8 cellular contexts compared by ENCODE assay signal in genomic region chr2:237673130-237673921, GRCh38. TPM values are rescaled to one million over a fixed set of nuclear protein-coding genes. Genes with fewer than 3 reads are reported as not detected.
A peak's percentile ranks its signal among the peaks of the same experiment; 100 is the strongest.
DNase-seq lines count a peak whose midpoint lies in the region; ATAC-seq lines count a peak whose summit lies in the region.

No MANE protein-coding gene starts in this region.

- peak; percentile 83 for DNase-seq in D341Med (ENCODE audit: low spot score)
- DNase-seq in NCI-H345 treated with DMSO at 0.1 percent for 48 hours (lab: John Stamatoyannopoulos, UW; ENCODE audit: unreplicated experiment): peak; percentile 95
- DNase-seq in activated CD4-positive, alpha-beta T cell treated with anti-CD3 and anti-CD28 coated beads for 48 hours: peak; percentile 90
- peak; percentile 91 for DNase-seq in dermis blood vessel endothelial cell
- DNase-seq in memory B cell (ENCODE audit: low spot score in 2 of 2): peak; percentile 78 to 84
- DNase-seq in stimulated activated CD8-positive, alpha-beta memory T cell treated with anti-CD3 and anti-CD28 coated beads, Interleukin-15, amount 100 ng/mL, for 1 hour (ENCODE audit: low read depth): peak; percentile 69

- ATAC-seq in HG02642 (IDR thresholded peaks at IDR 0.05; ENCODE audit: poor library complexity, unreplicated experiment) (peak; percentile 37), memory B cell (ENCODE audit: low read depth) (peak; percentile 58), HG02870 (IDR thresholded peaks at IDR 0.05; ENCODE audit: unreplicated experiment) (no peak)

- peak overlapping the region; percentile 85 for H3K4me3 Mint-ChIP-seq in memory B cell

- H3K27me3 Mint-ChIP-seq in memory B cell: peaks cover 2% of the 10 kb centered on the region

- H3K36me3 Mint-ChIP-seq in memory B cell: no peaks in the 10 kb centered on the region

- H3K9me3 Mint-ChIP-seq in memory B cell: no peaks in the 10 kb centered on the region

- peak overlapping the region; percentile 99 for H3K27ac Mint-ChIP-seq in memory B cell

- H3K4me1 Mint-ChIP-seq in memory B cell: peaks cover 54% of the 10 kb centered on the region

RNA-seq across cellular contexts. Expression of gene LRRFIP1, which starts 45.9 kb away (rescaled TPM):
- 198 and 305 TPM in 2 replicates for total RNA-seq in dermis blood vessel endothelial cell
